13 cellular contexts compared by ENCODE assay signal in the genomic region with DNA sequence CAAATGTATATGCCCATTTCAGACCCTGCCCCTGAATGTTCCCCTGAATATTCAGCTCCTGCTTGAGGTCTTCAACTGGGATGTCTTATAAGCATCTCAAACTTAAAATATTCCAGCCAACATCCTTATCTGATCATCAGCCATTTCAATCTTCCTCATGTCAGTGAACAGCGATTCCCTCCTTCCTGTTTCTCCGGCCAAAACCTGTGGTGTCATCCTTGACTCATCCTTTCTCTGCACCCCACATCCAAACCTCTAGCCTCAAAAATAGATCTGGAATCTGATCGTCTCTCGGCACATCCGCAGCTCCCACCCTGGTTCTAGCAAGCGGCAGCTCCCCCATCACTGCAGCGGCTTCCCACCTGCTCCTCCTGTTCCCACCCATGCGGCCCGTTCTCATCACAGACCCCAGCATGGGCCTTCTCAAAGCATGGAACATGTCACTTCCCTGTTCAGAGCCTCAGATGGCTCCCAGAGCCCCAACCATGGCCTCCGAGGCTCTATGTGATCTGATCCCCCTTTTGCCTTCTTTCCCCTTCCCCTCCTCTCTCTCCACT.
"Had no signal": no experiment of that assay in that cellular context is flagged by ENCODE, and none has a peak within 500 bp of the region (broad histone marks: within the 10 kb centered on the region; RNA-seq: fewer than 3 reads in every experiment).

No MANE protein-coding gene starts in this region.

- ATAC-seq: natural killer cell, upper lobe of right lung had no signal

- H3K4me3 ChIP-seq: cardiac muscle cell, sigmoid colon, spleen, stomach, thoracic aorta, upper lobe of right lung had no signal

- H3K4me3 Mint-ChIP-seq: natural killer cell had no signal

- H3K27ac Mint-ChIP-seq: natural killer cell had no signal

- H3K4me1 Mint-ChIP-seq: natural killer cell had no signal

- H3K4me1 ChIP-seq: parathyroid adenoma, sigmoid colon, spleen, stomach, upper lobe of right lung had no signal

- H2AFZ ChIP-seq: parathyroid adenoma had no signal

- H3K36me3 Mint-ChIP-seq: natural killer cell had no signal

- H3K36me3 ChIP-seq: cardiac muscle cell, neutrophil, sigmoid colon, spleen, stomach, thoracic aorta, upper lobe of right lung had no signal

- H3K79me2 ChIP-seq: parathyroid adenoma had no signal

- DNase-seq: activated naive CD4-positive, alpha-beta T cell; activated T-cell treated with anti-CD3 and anti-CD28 coated beads for 4 hours; mesendoderm; natural killer cell; sigmoid colon; spleen; stomach; upper lobe of right lung had no signal

- H3K9me3 Mint-ChIP-seq: natural killer cell had no signal

- H3K9me3 ChIP-seq: neutrophil, sigmoid colon, spleen, stomach, thoracic aorta, upper lobe of right lung had no signal

- FAIRE-seq: endometrium had no signal

- H3K9ac ChIP-seq: parathyroid adenoma had no signal

- H3K27ac ChIP-seq: cardiac muscle cell, neutrophil, parathyroid adenoma, sigmoid colon, spleen, stomach, thoracic aorta, upper lobe of right lung had no signal

- H3K27me3 ChIP-seq: cardiac muscle cell, sigmoid colon, upper lobe of right lung had no signal
